In genomic region chr18:31983976-31984375, GRCh38 we compare ENCODE assay signal across 19 cellular contexts. TPM values are rescaled to one million over a fixed set of nuclear protein-coding genes. Genes with fewer than 3 reads are reported as not detected.
DNase-seq lines count a peak whose midpoint lies in the region; ATAC-seq, FAIRE-seq and TF ChIP-seq lines count a peak whose summit lies in the region.
"Had no signal": no experiment of that assay in that cellular context is flagged by ENCODE, and none has a peak within 500 bp of the region (broad histone marks: within the 10 kb centered on the region; RNA-seq: fewer than 3 reads in every experiment).

No MANE protein-coding gene starts in this region.

- intact Hi-C loops in left ventricle myocardium inferior (cut with micrococcal nuclease) (no loop called here), left ventricle myocardium superior (cut with micrococcal nuclease) (no loop called here)
- intact Hi-C loops in activated T-helper 2 cell treated with anti-CD3 and anti-CD28 coated beads, Interferon-gamma antibody, Interleukin-2, Interleukin-4, amounts not matched to agents 10 μg/mL and 5 μg/mL and 100 μg/mL, durations not matched to agents 14 hours and 24 hours and 36 hours (cut with micrococcal nuclease), result no loop called here

- H3K4me3 ChIP-seq in left ventricle myocardium inferior (no peak overlapping the region), small intestine (ENCODE audit: low read depth in 1 of 2, low read length in 2 of 2) (no peak overlapping the region)
- H3K4me3 ChIP-seq: PC-9 had no signal

- peaks cover 9% of the 10 kb centered on the region for H3K9me3 Mint-ChIP-seq in activated T-helper 2 cell treated with anti-CD3 and anti-CD28 coated beads, Interferon-gamma antibody, Interleukin-2, Interleukin-4, amounts not matched to agents 10 μg/mL and 5 μg/mL and 100 μg/mL, durations not matched to agents 14 hours and 24 hours and 36 hours

- H3K4me1 Mint-ChIP-seq in T-helper 17 cell, result peaks cover 18% of the 10 kb centered on the region
- peaks cover 14% of the 10 kb centered on the region for H3K4me1 Mint-ChIP-seq in activated T-helper 2 cell treated with anti-CD3 and anti-CD28 coated beads, Interferon-gamma antibody, Interleukin-2, Interleukin-4, amounts not matched to agents 10 μg/mL and 5 μg/mL and 100 μg/mL, durations not matched to agents 14 hours and 24 hours and 36 hours (ENCODE audit: low read depth)
- H3K4me1 Mint-ChIP-seq: B cell had no signal

- peak overlapping the region; percentile 72 for H3K27ac Mint-ChIP-seq in T-helper 17 cell
- H3K27ac Mint-ChIP-seq in activated T-helper 2 cell treated with anti-CD3 and anti-CD28 coated beads, Interferon-gamma antibody, Interleukin-2, Interleukin-4, amounts not matched to agents 10 μg/mL and 5 μg/mL and 100 μg/mL, durations not matched to agents 14 hours and 24 hours and 36 hours, result no peak overlapping the region
- H3K27ac Mint-ChIP-seq: B cell had no signal

- no peaks in the 10 kb centered on the region for H3K36me3 Mint-ChIP-seq in T-helper 17 cell (ENCODE audit: low read depth)
- peaks cover 5% of the 10 kb centered on the region for H3K36me3 Mint-ChIP-seq in activated T-helper 2 cell treated with anti-CD3 and anti-CD28 coated beads, Interferon-gamma antibody, Interleukin-2, Interleukin-4, amounts not matched to agents 10 μg/mL and 5 μg/mL and 100 μg/mL, durations not matched to agents 14 hours and 24 hours and 36 hours (ENCODE audit: low read depth)

- H3K4me1 ChIP-seq in left ventricle myocardium inferior (peaks cover 33% of the 10 kb centered on the region), small intestine (ENCODE audit: control insufficient read depth in 2 of 2, insufficient read depth in 1 of 2, low read depth in 1 of 2, low read length in 1 of 2) (peaks cover 0 to 7% of the 10 kb centered on the region in 2 donors)

- FAIRE-seq in small intestine (lab: Jason Lieb, UNC), result no peak
- FAIRE-seq: H54 had no signal

- H3K9me3 ChIP-seq in left ventricle myocardium inferior (replicated peaks) (no peaks in the 10 kb centered on the region), T-helper 17 cell (ENCODE audit: control insufficient read depth, low read length, poor library complexity, severe bottlenecking) (no peaks in the 10 kb centered on the region), small intestine (ENCODE audit: control insufficient read depth, low read depth) (no peaks in the 10 kb centered on the region)

- 18 to 52% (median 20%) methylated on average over 5 of the region's 5 CpGs for WGBS in small intestine, 3 donors

- no peak for TF ChIP-seq CTCF in left ventricle myocardium inferior (IDR thresholded peaks at IDR 0.05; ENCODE audit: borderline replicate concordance)

- no peaks in the 10 kb centered on the region for H3K27me3 Mint-ChIP-seq in T-helper 17 cell
- peaks cover 2% of the 10 kb centered on the region for H3K27me3 Mint-ChIP-seq in activated T-helper 2 cell treated with anti-CD3 and anti-CD28 coated beads, Interferon-gamma antibody, Interleukin-2, Interleukin-4, amounts not matched to agents 10 μg/mL and 5 μg/mL and 100 μg/mL, durations not matched to agents 14 hours and 24 hours and 36 hours (ENCODE audit: low read depth)
- H3K27me3 Mint-ChIP-seq: B cell had no signal

- no peak overlapping the region for H3K4me3 Mint-ChIP-seq in T-helper 17 cell
- H3K4me3 Mint-ChIP-seq in activated T-helper 2 cell treated with anti-CD3 and anti-CD28 coated beads, Interferon-gamma antibody, Interleukin-2, Interleukin-4, amounts not matched to agents 10 μg/mL and 5 μg/mL and 100 μg/mL, durations not matched to agents 14 hours and 24 hours and 36 hours (ENCODE audit: low read depth), result no peak overlapping the region
- H3K4me3 Mint-ChIP-seq: B cell had no signal

- no peaks in the 10 kb centered on the region for H3K36me3 ChIP-seq in left ventricle myocardium inferior
- H3K36me3 ChIP-seq in small intestine (ENCODE audit: control insufficient read depth in 2 of 2, insufficient read depth in 2 of 2, low read length in 2 of 2), result no peaks in the 10 kb centered on the region

- ATAC-seq in left ventricle myocardium superior (no peak), T-helper 17 cell (peak; percentile 28), left lobe of liver (peak; percentile 46), HG02884 (IDR thresholded peaks at IDR 0.05; ENCODE audit: unreplicated experiment) (no peak), HG03108 (IDR thresholded peaks at IDR 0.05; ENCODE audit: unreplicated experiment) (no peak)

- H3K27ac ChIP-seq in left ventricle myocardium inferior (replicated peaks) (peak overlapping the region; percentile 75), small intestine (ENCODE audit: low read depth in 1 of 2, low read length in 1 of 2) (no peak overlapping the region)
- H3K27ac ChIP-seq: KMS-11, PC-9, RWPE1 had no signal

- H3K27me3 ChIP-seq in left ventricle myocardium inferior (ENCODE audit: low read depth), result no peaks in the 10 kb centered on the region
- H3K27me3 ChIP-seq in small intestine (ENCODE audit: control insufficient read depth in 2 of 2, insufficient read depth in 2 of 2, low read length in 2 of 2), result no peaks in the 10 kb centered on the region

- DNase-seq in left ventricle myocardium inferior (no peak), left ventricle myocardium superior (no peak), T-helper 17 cell (no peak), left lobe of liver (ENCODE audit: low spot score) (no peak), small intestine (peak; percentile 83)
- DNase-seq in activated T-helper 2 cell treated with anti-CD3 and anti-CD28 coated beads, Interferon-gamma antibody, Interleukin-2, Interleukin-4, amounts not matched to agents 10 μg/mL and 5 μg/mL and 100 μg/mL, durations not matched to agents 14 hours and 24 hours and 36 hours (ENCODE audit: low spot score), result no peak
- DNase-seq: DMS79, NCI-H1417 treated with DMSO at 0.1 percent for 48 hours, NCI-H187 treated with DMSO at 0.1 percent for 48 hours, NCI-H345, NCI-H524 treated with DMSO at 0.1 percent for 48 hours, PC-9, SIG-M5 had no signal

RNA-seq across cellular contexts. Expression of gene RNF125, which starts 34.6 kb away (rescaled TPM):
- 3.5 TPM for total RNA-seq in left ventricle myocardium inferior
- 3.4 TPM for total RNA-seq in left ventricle myocardium superior
- 10 to 100 TPM; 50.6 to 72.6 TPM for total RNA-seq in T-helper 17 cell
- total RNA-seq in left lobe of liver, result 9.0 TPM
- polyA plus RNA-seq in small intestine, result 10 to 100 TPM in 2 of 3 donors, 1 to 10 TPM in 1; 8.6 to 21.5 (median 11.6) TPM
- total RNA-seq in activated T-helper 2 cell treated with anti-CD3 and anti-CD28 coated beads, Interferon-gamma antibody, Interleukin-2, Interleukin-4, amounts not matched to agents 10 μg/mL and 5 μg/mL and 100 μg/mL, durations not matched to agents 14 hours and 24 hours and 36 hours, result 82.5 and 83.6 TPM in 2 replicates

RNA-seq across cellular contexts. Expression of gene TRAPPC8, which starts 41.0 kb away (rescaled TPM):
- 34.6 TPM for total RNA-seq in left ventricle myocardium inferior
- total RNA-seq in left ventricle myocardium superior, result 31.4 TPM
- total RNA-seq in T-helper 17 cell, result 10 to 100 TPM; 29.2 to 34.1 TPM
- 32.3 TPM for total RNA-seq in left lobe of liver
- 10 to 100 TPM; 18.1 to 40.7 (median 25.9) TPM for polyA plus RNA-seq in small intestine
- 41.3 and 46.4 TPM in 2 replicates for total RNA-seq in activated T-helper 2 cell treated with anti-CD3 and anti-CD28 coated beads, Interferon-gamma antibody, Interleukin-2, Interleukin-4, amounts not matched to agents 10 μg/mL and 5 μg/mL and 100 μg/mL, durations not matched to agents 14 hours and 24 hours and 36 hours

Comparison
In these comparisons a context has a peak if more than half of its experiments do, and no peak if none do; other contexts are left out.
1. ATAC-seq: peak in T-helper 17 cell (single experiment) and left lobe of liver (single experiment); none in left ventricle myocardium superior (single experiment), HG02884 (single experiment) and HG03108 (single experiment).